In the genomic region with DNA sequence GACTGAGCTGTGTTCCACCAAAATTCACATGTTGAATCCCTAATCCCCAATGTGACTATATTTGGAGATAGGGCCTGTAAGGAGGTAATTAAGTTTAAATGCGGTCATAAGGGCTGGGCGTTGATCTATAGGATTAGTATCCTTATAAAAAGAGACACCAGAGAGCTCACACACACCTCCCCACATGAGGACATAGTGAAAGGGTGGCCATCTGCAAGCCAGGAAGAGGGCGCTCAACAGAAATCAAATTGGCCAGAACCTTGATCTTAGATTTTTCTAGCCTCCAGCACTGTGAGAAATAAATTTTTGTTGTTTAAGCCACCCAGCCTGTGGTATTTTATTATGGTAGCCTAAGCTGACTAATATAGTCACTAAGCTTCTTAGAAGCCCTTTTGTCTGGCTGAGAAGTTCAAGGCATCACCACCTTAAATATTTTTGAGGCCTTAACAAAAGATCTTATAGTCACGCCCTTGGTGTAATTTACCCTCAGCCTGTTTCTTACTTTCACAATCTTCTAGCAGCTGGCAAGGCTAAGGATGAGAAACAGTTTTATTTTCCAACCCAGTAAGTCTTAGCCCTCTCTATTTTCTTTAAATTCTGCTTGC, we compare ENCODE assay signal across 19 cellular contexts.
"Had no signal": no experiment of that assay in that cellular context is flagged by ENCODE, and none has a peak within 500 bp of the region (broad histone marks: within the 10 kb centered on the region; RNA-seq: fewer than 3 reads in every experiment).

No MANE protein-coding gene starts in this region.

- ATAC-seq: activated CD4-positive, CD25-positive, alpha-beta regulatory T cell treated with anti-CD3 and anti-CD28 coated beads, Interleukin-2, amount 50 U/mL, for 24 hours; activated T-cell treated with anti-CD3 and anti-CD28 coated beads, Interleukin-2, amount 50 U/mL, for 72 hours; foreskin keratinocyte; stimulated activated naive CD8-positive, alpha-beta T cell treated with anti-CD3 and anti-CD28 coated beads, Interleukin-15, amount 100 ng/mL, for 72 hours; T-cell had no signal

- H3K9me3 ChIP-seq: suprapubic skin had no signal

- H3K4me1 Mint-ChIP-seq: memory B cell had no signal

- H3K27ac Mint-ChIP-seq: activated CD4-positive, alpha-beta memory T cell treated with anti-CD3 and anti-CD28 coated beads, Interleukin-2, amount 10 ng/mL, durations not matched to agents 7 days and 5 days; activated CD4-positive, alpha-beta T cell treated with anti-CD3 and anti-CD28 coated beads, Interleukin-2, amount 10 ng/mL, durations not matched to agents 24 days and 14 days; activated naive CD4-positive, alpha-beta T cell treated with anti-CD3 and anti-CD28 coated beads for 36 hours; activated naive CD8-positive, alpha-beta T cell treated with anti-CD3 and anti-CD28 coated beads, Interleukin-2, amount 10 ng/mL, durations not matched to agents 7 days and 5 days; activated T-cell treated with anti-CD3 and anti-CD28 coated beads, Interleukin-2, amount 50 U/mL, for 72 hours; memory B cell; nephron; stimulated activated naive CD8-positive, alpha-beta T cell treated with anti-CD3 and anti-CD28 coated beads, Interleukin-15, amount 100 ng/mL, for 72 hours; T-cell; T-helper 2 cell treated with Interferon-gamma antibody and Interleukin-4, amounts not matched to agents 5 μg/mL and 100 μg/mL, for 36 hours had no signal

- H3K4me3 Mint-ChIP-seq: activated CD4-positive, alpha-beta memory T cell treated with anti-CD3 and anti-CD28 coated beads, Interleukin-2, amount 10 ng/mL, durations not matched to agents 7 days and 5 days; activated CD4-positive, alpha-beta T cell treated with anti-CD3 and anti-CD28 coated beads, Interleukin-2, amount 10 ng/mL, durations not matched to agents 24 days and 14 days; activated naive CD4-positive, alpha-beta T cell treated with anti-CD3 and anti-CD28 coated beads for 36 hours; activated naive CD8-positive, alpha-beta T cell treated with anti-CD3 and anti-CD28 coated beads, Interleukin-2, amount 10 ng/mL, durations not matched to agents 7 days and 5 days; activated T-cell treated with anti-CD3 and anti-CD28 coated beads, Interleukin-2, amount 50 U/mL, for 72 hours; memory B cell; nephron; stimulated activated naive CD8-positive, alpha-beta T cell treated with anti-CD3 and anti-CD28 coated beads, Interleukin-15, amount 100 ng/mL, for 72 hours; T-cell; T-helper 2 cell treated with Interferon-gamma antibody and Interleukin-4, amounts not matched to agents 5 μg/mL and 100 μg/mL, for 36 hours had no signal

- H3K36me3 ChIP-seq: suprapubic skin had no signal

- H3K36me3 Mint-ChIP-seq: activated naive CD8-positive, alpha-beta T cell treated with anti-CD3 and anti-CD28 coated beads, Interleukin-2, amount 10 ng/mL, durations not matched to agents 7 days and 5 days had no signal

- H3K27me3 ChIP-seq: foreskin keratinocyte, suprapubic skin, tibial nerve had no signal

- DNase-seq: activated CD4-positive, alpha-beta memory T cell treated with anti-CD3 and anti-CD28 coated beads, Interleukin-2, amount 10 ng/mL, durations not matched to agents 7 days and 5 days; activated CD4-positive, alpha-beta T cell treated with anti-CD3 and anti-CD28 coated beads, Interleukin-2, amount 10 ng/mL, durations not matched to agents 24 days and 14 days; activated effector memory CD4-positive, alpha-beta T cell treated with Interleukin-2 at 50 U/mL for 16 hours; activated naive CD4-positive, alpha-beta T cell treated with anti-CD3 and anti-CD28 coated beads for 36 hours; activated naive CD8-positive, alpha-beta T cell treated with anti-CD3 and anti-CD28 coated beads, Interleukin-2, amount 10 ng/mL, durations not matched to agents 7 days and 5 days; activated T-cell treated with anti-CD3 and anti-CD28 coated beads, Interleukin-2, amount 50 U/mL, for 72 hours; amygdala; posterior cingulate gyrus; stimulated activated CD4-positive, alpha-beta T cell treated with anti-CD3 and anti-CD28 coated beads, Interleukin-12 subunit alpha, Interleukin-12 subunit beta, amount 100 ng/mL, for 4 hours; stimulated activated naive CD8-positive, alpha-beta T cell treated with anti-CD3 and anti-CD28 coated beads, Interleukin-15, amount 100 ng/mL, for 72 hours; T-cell had no signal

- H3K4me3 ChIP-seq: suprapubic skin, tibial nerve had no signal

- H3K27ac ChIP-seq: foreskin keratinocyte, suprapubic skin, tibial nerve, VCaP had no signal

- H3K27me3 Mint-ChIP-seq: activated CD4-positive, alpha-beta memory T cell treated with anti-CD3 and anti-CD28 coated beads, Interleukin-2, amount 10 ng/mL, durations not matched to agents 7 days and 5 days had no signal
